ENCODE assay signal across 11 cellular contexts in the genomic region with DNA sequence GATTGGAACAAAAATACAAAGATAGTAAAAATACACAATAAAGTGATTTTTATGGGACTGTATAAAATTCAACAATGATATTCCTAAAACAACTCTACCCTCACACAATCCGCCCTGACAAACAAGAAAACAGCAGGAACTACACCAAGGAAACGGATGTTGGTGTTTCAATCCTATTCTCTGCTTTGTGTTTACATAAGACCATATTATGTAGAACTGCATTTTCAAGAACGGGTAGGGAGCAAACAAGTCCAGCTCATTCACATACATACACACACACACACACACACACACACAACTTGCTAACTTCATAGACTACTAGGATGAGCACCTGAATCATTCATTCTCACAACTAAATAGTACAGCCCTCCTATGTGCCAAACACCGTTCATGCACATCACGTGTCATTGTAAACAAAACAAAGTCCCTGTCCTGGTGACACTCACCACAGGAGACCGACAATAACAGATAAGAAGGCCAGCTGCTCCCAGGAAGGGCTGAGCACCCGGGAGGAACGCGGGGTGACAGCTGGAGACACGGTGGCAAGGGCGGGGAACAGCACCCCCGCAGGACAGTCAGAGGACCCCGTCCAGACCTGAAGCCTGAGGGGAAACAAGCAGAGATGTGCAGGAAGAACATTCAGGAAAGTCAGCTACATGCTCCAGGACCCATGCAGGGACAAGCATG. TPM values are rescaled to one million over a fixed set of nuclear protein-coding genes. Genes with fewer than 3 reads are reported as not detected.
DNase-seq lines count a peak whose midpoint lies in the region; ATAC-seq and TF ChIP-seq lines count a peak whose summit lies in the region.
"Had no signal": no experiment of that assay in that cellular context is flagged by ENCODE, and none has a peak within 500 bp of the region (broad histone marks: within the 10 kb centered on the region; RNA-seq: fewer than 3 reads in every experiment).

No MANE protein-coding gene starts in this region.

- H3K9me3 ChIP-seq in cardiac muscle cell (ENCODE audit: low read depth) (no peaks in the 10 kb centered on the region), right cardiac atrium (ENCODE audit: control insufficient read depth, low read length) (no peaks in the 10 kb centered on the region)
- H3K9me3 ChIP-seq: pancreas, thoracic aorta had no signal

- H3K27ac ChIP-seq in cardiac muscle cell, result no peak overlapping the region
- no peak overlapping the region for H3K27ac ChIP-seq in right cardiac atrium (ENCODE audit: low read length)
- H3K27ac ChIP-seq: pancreas, thoracic aorta had no signal

- H3K27me3 ChIP-seq in cardiac muscle cell, result no peaks in the 10 kb centered on the region
- no peaks in the 10 kb centered on the region for H3K27me3 ChIP-seq in right cardiac atrium (ENCODE audit: control insufficient read depth, insufficient read depth)
- H3K27me3 ChIP-seq: pancreas had no signal

- H3K4me1 ChIP-seq in cardiac muscle cell (ENCODE audit: low read depth) (no peaks in the 10 kb centered on the region), right cardiac atrium (ENCODE audit: control insufficient read depth, insufficient read depth, low read length) (peaks cover 4% of the 10 kb centered on the region)
- H3K4me1 ChIP-seq: pancreas had no signal

- no peak for DNase-seq in cardiac muscle cell (ENCODE audit: low read depth in 1 of 2, low spot score in 1 of 2)
- DNase-seq in right cardiac atrium, result no peak
- peak; percentile 95 for DNase-seq in NCI-H510A treated with DMSO at 0.1 percent for 48 hours (lab: John Stamatoyannopoulos, UW)
- no peak for DNase-seq in fibroblast of villous mesenchyme (ENCODE audit: low read depth)
- no peak for DNase-seq in activated naive CD4-positive, alpha-beta T cell treated with Interleukin-2 at 50 U/mL for 16 hours
- no peak for DNase-seq in T-helper 9 cell
- no peak for DNase-seq in left cardiac atrium
- no peak for DNase-seq in NCI-H1694 treated with DMSO at 0.1 percent for 48 hours (lab: John Stamatoyannopoulos, UW)
- DNase-seq: kidney glomerular epithelial cell, pancreas had no signal

- ATAC-seq in right cardiac atrium, result no peak
- ATAC-seq in left cardiac atrium, result no peak

- peaks cover 3% of the 10 kb centered on the region for H3K36me3 ChIP-seq in cardiac muscle cell

- H3K4me3 ChIP-seq in cardiac muscle cell (no peak overlapping the region), right cardiac atrium (ENCODE audit: low read length) (no peak overlapping the region), fibroblast of villous mesenchyme (ENCODE audit: low read depth, low read length) (no peak overlapping the region)
- H3K4me3 ChIP-seq: pancreas, thoracic aorta had no signal

- WGBS in right cardiac atrium, result 64% methylated on average over 13 of the region's 13 CpGs

- TF ChIP-seq CTCF in cardiac muscle cell (IDR thresholded peaks at IDR 0.05; ENCODE audit: low read depth, low read length) (peak; percentile 9), fibroblast of villous mesenchyme (IDR thresholded peaks at IDR 0.05; ENCODE audit: insufficient read depth, low read depth, low read length) (peak; percentile 11)

- intact Hi-C loops in right cardiac atrium (cut with DNase I), result no loop called here
- intact Hi-C loops in left cardiac atrium (cut with DNase I), result no loop called here

RNA-seq across cellular contexts. Expression of a gene that starts 43.0 kb away (rescaled TPM):
- 9.4 and 12.7 TPM in 2 replicates for total RNA-seq in cardiac muscle cell
- 6.4 and 7.3 TPM in 2 replicates for polyA plus RNA-seq in cardiac muscle cell
- total RNA-seq in right cardiac atrium, result 1 to 10 TPM; 4.8 to 6.0 (median 5.4) TPM
- polyA plus RNA-seq in right cardiac atrium, result 2.8 TPM
- total RNA-seq in fibroblast of villous mesenchyme, result 6.4 and 6.5 TPM in 2 replicates
- total RNA-seq in left cardiac atrium, result 1 to 10 TPM; 5.1 to 7.3 TPM
